In the genomic region with DNA sequence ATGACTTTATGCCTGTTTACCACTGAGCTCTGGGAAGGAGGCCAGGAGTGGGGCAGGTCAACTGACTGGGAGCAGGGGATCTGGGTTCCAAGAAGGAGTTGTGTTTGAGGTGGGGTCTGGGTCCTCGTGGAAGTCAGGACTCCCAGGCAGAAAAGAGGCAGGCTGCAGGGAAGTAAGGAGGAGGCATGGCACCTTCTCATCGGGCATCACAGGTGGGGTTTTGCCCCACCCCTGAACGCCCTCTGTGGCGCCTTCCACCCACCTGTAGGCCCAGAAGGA, we compare ENCODE assay signal across 9 cellular contexts. TPM values are rescaled to one million over a fixed set of nuclear protein-coding genes. Genes with fewer than 3 reads are reported as not detected.
A peak's percentile ranks its signal among the peaks of the same experiment; 100 is the strongest.
DNase-seq lines count a peak whose midpoint lies in the region; ATAC-seq, FAIRE-seq and TF ChIP-seq lines count a peak whose summit lies in the region.
"Had no signal": no experiment of that assay in that cellular context is flagged by ENCODE, and none has a peak within 500 bp of the region (broad histone marks: within the 10 kb centered on the region; RNA-seq: fewer than 3 reads in every experiment).

No MANE protein-coding gene starts in this region.

- FAIRE-seq in GM12891 (lab: Jason Lieb, UNC) = no peak

- H3K27me3 Mint-ChIP-seq in WTC11 (ENCODE audit: low read depth) = peaks cover 38% of the 10 kb centered on the region

- H4K91ac ChIP-seq in trophoblast cell (ENCODE audit: low read depth, low read length) = no peak overlapping the region

- H3K27ac ChIP-seq in foreskin keratinocyte (peak overlapping the region; percentile 25), skeletal muscle tissue (ENCODE audit: low read depth, low read length) (peak overlapping the region; percentile 69), trophoblast cell (ENCODE audit: low read depth, low read length) (no peak overlapping the region)

- H3K79me1 ChIP-seq in trophoblast cell (ENCODE audit: low read length) = no peaks in the 10 kb centered on the region

- peak overlapping the region; percentile 41 for H3K4me3 Mint-ChIP-seq in WTC11

- H2BK12ac ChIP-seq in trophoblast cell (ENCODE audit: low read length) = no peak overlapping the region

- no peak overlapping the region for H2AFZ ChIP-seq in trophoblast cell (ENCODE audit: insufficient read depth, low read length, poor library complexity)

- no peak for DNase-seq in GM12891 (ENCODE audit: insufficient read length, low spot score)
- DNase-seq in WTC11 (ENCODE audit: low spot score) = no peak
- no peak for DNase-seq in foreskin keratinocyte
- no peak for DNase-seq in SKM-1 treated with dmso at 0.1 percent for 144 hours (lab: John Stamatoyannopoulos, UW; ENCODE audit: unreplicated experiment)
- no peak for DNase-seq in trophoblast cell
- no peak for DNase-seq in UCSD-AML1 (lab: John Stamatoyannopoulos, UW; ENCODE audit: unreplicated experiment)
- DNase-seq: NCI-H1436 treated with DMSO at 0.1 percent for 48 hours had no signal

- no peak overlapping the region for H2BK120ac ChIP-seq in trophoblast cell (ENCODE audit: insufficient read depth, low read length, poor library complexity)

- WGBS in trophoblast cell (ENCODE audit: extremely low coverage, insufficient coverage, insufficient read length) = no CpG with 5 or more reads among the region's 4 CpGs

- peaks cover 15% of the 10 kb centered on the region for H3K4me1 Mint-ChIP-seq in WTC11

- no peak for TF ChIP-seq CTCF in WTC11 (IDR thresholded peaks at IDR 0.05)
- TF ChIP-seq CTCF in foreskin keratinocyte (conservative IDR thresholded peaks at IDR 0.05) = no peak

- H4K12ac ChIP-seq in trophoblast cell (ENCODE audit: low read depth, low read length) = no peak overlapping the region

- H2BK5ac ChIP-seq in trophoblast cell (ENCODE audit: low read depth, low read length, poor library complexity) = no peak overlapping the region

- H4K8ac ChIP-seq in trophoblast cell (ENCODE audit: low read depth, low read length) = no peak overlapping the region

- H3K4me1 ChIP-seq in foreskin keratinocyte (peaks cover 24% of the 10 kb centered on the region), skeletal muscle tissue (ENCODE audit: control insufficient read depth in 3 of 3, insufficient read depth in 3 of 3, low read length in 3 of 3) (peaks cover 34 to 64% (median 43%) of the 10 kb centered on the region in 3 donors), trophoblast cell (ENCODE audit: control insufficient read depth in 1 of 2, insufficient read depth in 2 of 2, low read length in 2 of 2) (peaks cover 0 to 5% of the 10 kb centered on the region in 2 experiments)

- H3K9me3 ChIP-seq in skeletal muscle tissue (ENCODE audit: control insufficient read depth in 3 of 3, low read length in 3 of 3) = no peaks in the 10 kb centered on the region
- no peaks in the 10 kb centered on the region for H3K9me3 ChIP-seq in trophoblast cell (ENCODE audit: insufficient read depth, low read depth, low read length)

- H3K14ac ChIP-seq in trophoblast cell (ENCODE audit: low read length) = no peak overlapping the region

- H3K18ac ChIP-seq in trophoblast cell (ENCODE audit: low read length) = no peak overlapping the region

- no peaks in the 10 kb centered on the region for H3K79me2 ChIP-seq in trophoblast cell (ENCODE audit: control insufficient read depth, insufficient read depth, low read length, poor library complexity)

- H3K23ac ChIP-seq in trophoblast cell (ENCODE audit: low read length) = no peak overlapping the region

- H3K4me2 ChIP-seq in trophoblast cell (ENCODE audit: low read length) = no peak overlapping the region

- no peak overlapping the region for H3K27ac Mint-ChIP-seq in WTC11

- H3K27me3 ChIP-seq in foreskin keratinocyte = no peaks in the 10 kb centered on the region
- H3K27me3 ChIP-seq in skeletal muscle tissue (ENCODE audit: control insufficient read depth in 3 of 3, insufficient read depth in 3 of 3, low read length in 3 of 3) = peaks cover 0 to 8% (median 4%) of the 10 kb centered on the region in 3 donors
- H3K27me3 ChIP-seq in trophoblast cell (ENCODE audit: insufficient read depth, low read length) = no peaks in the 10 kb centered on the region

- H3K4ac ChIP-seq in trophoblast cell (ENCODE audit: low read depth, low read length) = no peak overlapping the region

- TF ChIP-seq POLR2A in GM12891 (IDR thresholded peaks at IDR 0.05; ENCODE audit: low read depth, low read length) = peak; percentile 37; the same call in 1 of the 2 replicates

- H3K9me3 Mint-ChIP-seq in WTC11 = no peaks in the 10 kb centered on the region

- CTCF ChIA-PET in WTC11 (lab: Charles Lee) = interaction anchor here (0.8 to 6.8 kb wide), 15 partner anchors 10 to 149 kb away, joined by 3 to 97 read pairs (median 9); a partner anchor contains a TSS

- no peak for ATAC-seq in WTC11
- no peak for ATAC-seq in foreskin keratinocyte
- no peak for ATAC-seq in GM21423 (IDR thresholded peaks at IDR 0.05; ENCODE audit: unreplicated experiment)

- POLR2A ChIA-PET in WTC11 (lab: Charles Lee) = interaction anchor here (0.9 to 2.0 kb wide), 3 partner anchors 10 to 68 kb away, joined by 3 to 8 read pairs (median 8); a partner anchor contains a TSS

- H3K36me3 ChIP-seq in skeletal muscle tissue (ENCODE audit: control insufficient read depth in 3 of 3, insufficient read depth in 3 of 3, low read length in 3 of 3) = peaks cover 18 to 24% (median 22%) of the 10 kb centered on the region in 3 donors
- peaks cover 34 to 41% of the 10 kb centered on the region in 2 experiments for H3K36me3 ChIP-seq in trophoblast cell (ENCODE audit: control insufficient read depth in 1 of 2, insufficient read depth in 2 of 2, low read length in 2 of 2)

- H3K9ac ChIP-seq in skeletal muscle tissue (ENCODE audit: low read depth in 1 of 3, low read length in 3 of 3) (peak overlapping the region; percentile 59 to 80 (median 68)), trophoblast cell (ENCODE audit: low read length) (no peak overlapping the region)

- H3K36me3 Mint-ChIP-seq in WTC11 = peaks cover 18% of the 10 kb centered on the region

- H3K4me3 ChIP-seq in skeletal muscle tissue (ENCODE audit: low read length in 3 of 3) = peak overlapping the region; percentile 71 to 77 (median 73)
- H3K4me3 ChIP-seq in trophoblast cell (ENCODE audit: low read depth, low read length) = no peak overlapping the region

- no peak overlapping the region for H2AK5ac ChIP-seq in trophoblast cell (ENCODE audit: low read length)

TF ChIP-seq in GM12891, 5 proteins besides CTCF, POLR2A, EP300 and RAD21:
- TF ChIP-seq PAX5 (IDR thresholded peaks at IDR 0.05; ENCODE audit: insufficient read depth, low read length, severe bottlenecking) (no peak), TAF1 (IDR thresholded peaks at IDR 0.05; ENCODE audit: low read depth, low read length) (no peak), SPI1 (IDR thresholded peaks at IDR 0.05; ENCODE audit: low read depth, low read length) (no peak), POU2F2 (IDR thresholded peaks at IDR 0.05; ENCODE audit: low read depth, low read length) (no peak), POLR2AphosphoS5 (IDR thresholded peaks at IDR 0.05; ENCODE audit: low read depth, low read length) (no peak)

RNA-seq across cellular contexts. Expression of a gene that starts 0.4 kb away (rescaled TPM):
- polyA plus RNA-seq in GM12891 (2012; ENCODE audit: low read depth, missing spikeins) = 2.9 TPM
- total RNA-seq in WTC11 (2021) (9.1 to 12.9 TPM (median 9.8 TPM) in 3 replicates), foreskin keratinocyte (11.6 and 12.8 TPM in 2 replicates), skeletal muscle tissue (1.6 TPM)
- 7.5 and 8.3 TPM in 2 replicates for polyA plus RNA-seq in foreskin keratinocyte
- polyA plus RNA-seq in trophoblast cell (2013) = 2.7 and 2.9 TPM in 2 replicates

RNA-seq across cellular contexts. Expression of a gene that starts 1.0 kb away (rescaled TPM):
- 5.5 TPM for polyA plus RNA-seq in GM12891 (2012; ENCODE audit: low read depth, missing spikeins)
- total RNA-seq in WTC11 (2021) (6.9 to 9.4 TPM (median 7.6 TPM) in 3 replicates), foreskin keratinocyte (7.2 and 8.5 TPM in 2 replicates), skeletal muscle tissue (2.1 TPM)
- polyA plus RNA-seq in foreskin keratinocyte = 8.1 and 8.9 TPM in 2 replicates
- 3.9 and 4.0 TPM in 2 replicates for polyA plus RNA-seq in trophoblast cell (2013)

RNA-seq across cellular contexts. Expression of a gene that starts 2.5 kb away (rescaled TPM):
- polyA plus RNA-seq in GM12891 (2012; ENCODE audit: low read depth, missing spikeins) = 8.8 TPM
- total RNA-seq in WTC11 (2021) (4.7 to 6.1 TPM (median 5.6 TPM) in 3 replicates), foreskin keratinocyte (2.6 and 2.7 TPM in 2 replicates), skeletal muscle tissue (4.7 TPM)
- 2.4 and 3.4 TPM in 2 replicates for polyA plus RNA-seq in foreskin keratinocyte
- polyA plus RNA-seq in trophoblast cell (2013) = 0.04 TPM in 1 of 2 replicates, not detected in the other

RNA-seq across cellular contexts. Expression of a gene that starts 10.7 kb away (rescaled TPM):
- polyA plus RNA-seq in GM12891 (2012; ENCODE audit: low read depth, missing spikeins) = 17.3 TPM
- total RNA-seq in WTC11 (2021) (34.3 to 44.4 TPM (median 35.0 TPM) in 3 replicates), foreskin keratinocyte (26.5 and 30.2 TPM in 2 replicates), skeletal muscle tissue (22.4 TPM)
- 11.9 and 15.0 TPM in 2 replicates for polyA plus RNA-seq in foreskin keratinocyte
- polyA plus RNA-seq in trophoblast cell (2013) = 10.5 TPM in 2 replicates

RNA-seq across cellular contexts. Expression of a gene that starts 10.7 kb away (rescaled TPM):
- 20.1 TPM for polyA plus RNA-seq in GM12891 (2012; ENCODE audit: low read depth, missing spikeins)
- 13.9 to 16.7 TPM (median 15.4 TPM) in 3 replicates for total RNA-seq in WTC11 (2021)
- 69.4 and 82.0 TPM in 2 replicates for total RNA-seq in foreskin keratinocyte
- 75.4 and 91.3 TPM in 2 replicates for polyA plus RNA-seq in foreskin keratinocyte
- 6.3 TPM for total RNA-seq in skeletal muscle tissue
- polyA plus RNA-seq in trophoblast cell (2013) = 17.9 and 20.8 TPM in 2 replicates
